In the genomic region with DNA sequence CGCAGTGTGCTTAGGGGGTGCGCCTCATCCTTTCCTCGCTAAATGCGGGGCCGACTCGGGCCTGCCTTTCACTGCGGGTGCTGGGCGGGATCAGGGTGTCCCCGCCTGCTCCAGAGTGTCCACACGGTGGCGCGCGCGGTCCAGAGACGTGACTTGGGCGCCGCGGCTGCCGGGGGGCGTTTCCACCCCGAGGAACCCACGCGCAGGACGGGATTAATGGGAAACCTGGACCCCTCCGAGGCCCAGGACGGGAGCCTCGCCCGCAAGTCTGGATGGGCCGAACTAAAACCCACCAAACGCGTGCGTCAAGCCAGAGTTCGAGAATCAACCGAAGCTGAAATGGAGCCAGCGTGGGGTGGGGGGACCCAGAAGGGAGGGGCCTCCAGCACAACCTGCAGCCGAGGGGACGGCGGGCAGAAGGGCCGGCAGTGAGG, we compare ENCODE assay signal across 1 cellular context.
TF ChIP-seq lines count a peak whose summit lies in the region.

No MANE protein-coding gene starts in this region.

TF ChIP-seq in HEK293, 187 proteins besides CTCF, POLR2A, EP300 and RAD21 (continued from another document):
- TF ChIP-seq, protein P1, sequence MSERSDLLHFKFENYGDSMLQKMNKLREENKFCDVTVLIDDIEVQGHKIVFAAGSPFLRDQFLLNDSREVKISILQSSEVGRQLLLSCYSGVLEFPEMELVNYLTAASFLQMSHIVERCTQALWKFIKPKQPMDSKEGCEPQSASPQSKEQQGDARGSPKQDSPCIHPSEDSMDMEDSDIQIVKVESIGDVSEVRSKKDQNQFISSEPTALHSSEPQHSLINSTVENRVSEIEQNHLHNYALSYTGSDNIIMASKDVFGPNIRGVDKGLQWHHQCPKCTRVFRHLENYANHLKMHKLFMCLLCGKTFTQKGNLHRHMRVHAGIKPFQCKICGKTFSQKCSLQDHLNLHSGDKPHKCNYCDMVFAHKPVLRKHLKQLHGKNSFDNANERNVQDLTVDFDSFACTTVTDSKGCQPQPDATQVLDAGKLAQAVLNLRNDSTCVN (tag by site-specific recombination; optimal IDR thresholded peaks at IDR 0.05), result peak; percentile 72
- TF ChIP-seq, protein P2, sequence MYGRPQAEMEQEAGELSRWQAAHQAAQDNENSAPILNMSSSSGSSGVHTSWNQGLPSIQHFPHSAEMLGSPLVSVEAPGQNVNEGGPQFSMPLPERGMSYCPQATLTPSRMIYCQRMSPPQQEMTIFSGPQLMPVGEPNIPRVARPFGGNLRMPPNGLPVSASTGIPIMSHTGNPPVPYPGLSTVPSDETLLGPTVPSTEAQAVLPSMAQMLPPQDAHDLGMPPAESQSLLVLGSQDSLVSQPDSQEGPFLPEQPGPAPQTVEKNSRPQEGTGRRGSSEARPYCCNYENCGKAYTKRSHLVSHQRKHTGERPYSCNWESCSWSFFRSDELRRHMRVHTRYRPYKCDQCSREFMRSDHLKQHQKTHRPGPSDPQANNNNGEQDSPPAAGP (tag by site-specific recombination; IDR thresholded peaks at IDR 0.05), result peak; percentile 65
- TF ChIP-seq GLIS2 (tag by site-specific recombination; IDR thresholded peaks at IDR 0.05) (peak; percentile 99), GLIS1 (tag by site-specific recombination; IDR thresholded peaks at IDR 0.05) (peak; percentile 60), ZNF341 (tag by site-specific recombination; IDR thresholded peaks at IDR 0.05; ENCODE audit: low read depth) (peak; percentile 70), ZNF24 (tag by site-specific recombination; IDR thresholded peaks at IDR 0.05) (peak; percentile 81; the same call in 1 of the 2 replicates), SP3 (tag by site-specific recombination; IDR thresholded peaks at IDR 0.05) (peak; percentile 74), KLF10 (tag by site-specific recombination; IDR thresholded peaks at IDR 0.05) (peak; percentile 84)
- TF ChIP-seq, protein P3, sequence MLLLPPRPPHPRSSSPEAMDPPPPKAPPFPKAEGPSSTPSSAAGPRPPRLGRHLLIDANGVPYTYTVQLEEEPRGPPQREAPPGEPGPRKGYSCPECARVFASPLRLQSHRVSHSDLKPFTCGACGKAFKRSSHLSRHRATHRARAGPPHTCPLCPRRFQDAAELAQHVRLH (tag by site-specific recombination; IDR thresholded peaks at IDR 0.05), result 0 out of 2 replicates have a peak, but pooled peaks have one; percentile 53
- TF ChIP-seq, protein P4, sequence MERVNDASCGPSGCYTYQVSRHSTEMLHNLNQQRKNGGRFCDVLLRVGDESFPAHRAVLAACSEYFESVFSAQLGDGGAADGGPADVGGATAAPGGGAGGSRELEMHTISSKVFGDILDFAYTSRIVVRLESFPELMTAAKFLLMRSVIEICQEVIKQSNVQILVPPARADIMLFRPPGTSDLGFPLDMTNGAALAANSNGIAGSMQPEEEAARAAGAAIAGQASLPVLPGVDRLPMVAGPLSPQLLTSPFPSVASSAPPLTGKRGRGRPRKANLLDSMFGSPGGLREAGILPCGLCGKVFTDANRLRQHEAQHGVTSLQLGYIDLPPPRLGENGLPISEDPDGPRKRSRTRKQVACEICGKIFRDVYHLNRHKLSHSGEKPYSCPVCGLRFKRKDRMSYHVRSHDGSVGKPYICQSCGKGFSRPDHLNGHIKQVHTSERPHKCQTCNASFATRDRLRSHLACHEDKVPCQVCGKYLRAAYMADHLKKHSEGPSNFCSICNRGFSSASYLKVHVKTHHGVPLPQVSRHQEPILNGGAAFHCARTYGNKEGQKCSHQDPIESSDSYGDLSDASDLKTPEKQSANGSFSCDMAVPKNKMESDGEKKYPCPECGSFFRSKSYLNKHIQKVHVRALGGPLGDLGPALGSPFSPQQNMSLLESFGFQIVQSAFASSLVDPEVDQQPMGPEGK (tag by site-specific recombination; IDR thresholded peaks at IDR 0.05), result peak; percentile 96
